ENCODE assay signal across 28 cellular contexts in genomic region chr2:224194161-224194560, GRCh38.
"Had no signal": no experiment of that assay in that cellular context is flagged by ENCODE, and none has a peak within 500 bp of the region (broad histone marks: within the 10 kb centered on the region; RNA-seq: fewer than 3 reads in every experiment).

No MANE protein-coding gene starts in this region.

- H3K27me3 ChIP-seq: body of pancreas, cardiac muscle cell, colonic mucosa, gastroesophageal sphincter had no signal

- H3K4me1 ChIP-seq: body of pancreas, colonic mucosa, gastroesophageal sphincter had no signal

- DNase-seq: activated CD4-positive, alpha-beta memory T cell treated with anti-CD3 and anti-CD28 coated beads, Interleukin-2, amount 10 ng/mL, durations not matched to agents 7 days and 5 days; activated CD4-positive, alpha-beta T cell treated with anti-CD3 and anti-CD28 coated beads for 1 hour; activated CD4-positive, alpha-beta T cell treated with anti-CD3 and anti-CD28 coated beads for 4 hours; activated CD4-positive, alpha-beta T cell treated with anti-CD3 and anti-CD28 coated beads, Interleukin-2, amount 10 ng/mL, durations not matched to agents 7 days and 5 days; activated CD4-positive, alpha-beta T cell treated with anti-CD3 and anti-CD28 coated beads, Interleukin-2, amount 50 U/mL, for 4 hours; activated CD8-positive, alpha-beta memory T cell treated with anti-CD3 and anti-CD28 coated beads, Interleukin-2, amount 50 U/mL, for 48 hours; activated gamma-delta T cell; activated naive CD4-positive, alpha-beta T cell; activated naive CD4-positive, alpha-beta T cell treated with anti-CD3 and anti-CD28 coated beads, Interleukin-2, amount 10 ng/mL, durations not matched to agents 7 days and 5 days; activated naive CD8-positive, alpha-beta T cell treated with anti-CD3 and anti-CD28 coated beads, Interleukin-2, amount 10 ng/mL, durations not matched to agents 7 days and 5 days; activated T-cell treated with anti-CD3 and anti-CD28 coated beads for 4 hours; activated T-cell treated with anti-CD3 and anti-CD28 coated beads, Interleukin-2, amount 50 U/mL, for 24 hours; activated T-cell treated with anti-CD3 and anti-CD28 coated beads, Interleukin-2, amount 50 U/mL, for 72 hours; amniotic stem cell; anterior cingulate cortex; body of pancreas; central memory CD4-positive, alpha-beta T cell; cerebellar nuclear complex; colonic mucosa; effector CD8-positive, alpha-beta T cell; foreskin melanocyte; T-helper 2 cell had no signal

- H3K9me3 Mint-ChIP-seq: activated CD4-positive, alpha-beta memory T cell treated with anti-CD3 and anti-CD28 coated beads, Interleukin-2, amount 10 ng/mL, durations not matched to agents 7 days and 5 days; activated naive CD4-positive, alpha-beta T cell treated with anti-CD3 and anti-CD28 coated beads, Interleukin-2, amount 10 ng/mL, durations not matched to agents 7 days and 5 days had no signal

- H3K36me3 Mint-ChIP-seq: activated naive CD4-positive, alpha-beta T cell treated with anti-CD3 and anti-CD28 coated beads, Interleukin-2, amount 10 ng/mL, durations not matched to agents 7 days and 5 days; activated naive CD4-positive, alpha-beta T cell treated with anti-CD3 and anti-CD28 coated beads, Interleukin-2, amount 50 U/mL, for 72 hours; activated naive CD8-positive, alpha-beta T cell treated with anti-CD3 and anti-CD28 coated beads, Interleukin-2, amount 10 ng/mL, durations not matched to agents 7 days and 5 days had no signal

- H3K9me3 ChIP-seq: body of pancreas, colonic mucosa had no signal

- H3K4me1 Mint-ChIP-seq: activated CD4-positive, alpha-beta memory T cell treated with anti-CD3 and anti-CD28 coated beads, Interleukin-2, amount 10 ng/mL, durations not matched to agents 7 days and 5 days; activated CD4-positive, alpha-beta T cell treated with anti-CD3 and anti-CD28 coated beads, Interleukin-2, amount 10 ng/mL, durations not matched to agents 7 days and 5 days; activated naive CD4-positive, alpha-beta T cell treated with anti-CD3 and anti-CD28 coated beads, Interleukin-2, amount 10 ng/mL, durations not matched to agents 7 days and 5 days; activated naive CD8-positive, alpha-beta T cell treated with anti-CD3 and anti-CD28 coated beads, Interleukin-2, amount 10 ng/mL, durations not matched to agents 7 days and 5 days had no signal

- H3K36me3 ChIP-seq: cardiac muscle cell, colonic mucosa, gastroesophageal sphincter had no signal

- H3K4me3 ChIP-seq: body of pancreas, cardiac muscle cell, colonic mucosa, gastroesophageal sphincter had no signal

- H3K27ac Mint-ChIP-seq: activated CD4-positive, alpha-beta memory T cell treated with anti-CD3 and anti-CD28 coated beads, Interleukin-2, amount 10 ng/mL, durations not matched to agents 7 days and 5 days; activated CD4-positive, alpha-beta T cell treated with anti-CD3 and anti-CD28 coated beads, Interleukin-2, amount 10 ng/mL, durations not matched to agents 7 days and 5 days; activated naive CD4-positive, alpha-beta T cell treated with anti-CD3 and anti-CD28 coated beads, Interleukin-2, amount 10 ng/mL, durations not matched to agents 7 days and 5 days; activated naive CD8-positive, alpha-beta T cell treated with anti-CD3 and anti-CD28 coated beads, Interleukin-2, amount 10 ng/mL, durations not matched to agents 7 days and 5 days; activated T-cell treated with anti-CD3 and anti-CD28 coated beads, Interleukin-2, amount 50 U/mL, for 24 hours; activated T-cell treated with anti-CD3 and anti-CD28 coated beads, Interleukin-2, amount 50 U/mL, for 72 hours; WTC11 had no signal

- H3K4me3 Mint-ChIP-seq: activated CD4-positive, alpha-beta memory T cell treated with anti-CD3 and anti-CD28 coated beads, Interleukin-2, amount 10 ng/mL, durations not matched to agents 7 days and 5 days; activated CD4-positive, alpha-beta T cell treated with anti-CD3 and anti-CD28 coated beads, Interleukin-2, amount 10 ng/mL, durations not matched to agents 7 days and 5 days; activated naive CD4-positive, alpha-beta T cell treated with anti-CD3 and anti-CD28 coated beads, Interleukin-2, amount 10 ng/mL, durations not matched to agents 7 days and 5 days; activated naive CD8-positive, alpha-beta T cell treated with anti-CD3 and anti-CD28 coated beads, Interleukin-2, amount 10 ng/mL, durations not matched to agents 7 days and 5 days; activated T-cell treated with anti-CD3 and anti-CD28 coated beads, Interleukin-2, amount 50 U/mL, for 24 hours; activated T-cell treated with anti-CD3 and anti-CD28 coated beads, Interleukin-2, amount 50 U/mL, for 72 hours; WTC11 had no signal

- ATAC-seq: activated naive CD4-positive, alpha-beta T cell treated with anti-CD3 and anti-CD28 coated beads, Interleukin-2, amount 50 U/mL, for 72 hours; activated T-cell treated with anti-CD3 and anti-CD28 coated beads, Interleukin-2, amount 50 U/mL, for 72 hours; body of pancreas; esophagus mucosa; gastroesophageal sphincter; WTC11 had no signal

- H3K27ac ChIP-seq: body of pancreas, cardiac muscle cell, colonic mucosa, gastroesophageal sphincter, VCaP had no signal
